ENCODE assay signal across 24 cellular contexts in the genomic region with DNA sequence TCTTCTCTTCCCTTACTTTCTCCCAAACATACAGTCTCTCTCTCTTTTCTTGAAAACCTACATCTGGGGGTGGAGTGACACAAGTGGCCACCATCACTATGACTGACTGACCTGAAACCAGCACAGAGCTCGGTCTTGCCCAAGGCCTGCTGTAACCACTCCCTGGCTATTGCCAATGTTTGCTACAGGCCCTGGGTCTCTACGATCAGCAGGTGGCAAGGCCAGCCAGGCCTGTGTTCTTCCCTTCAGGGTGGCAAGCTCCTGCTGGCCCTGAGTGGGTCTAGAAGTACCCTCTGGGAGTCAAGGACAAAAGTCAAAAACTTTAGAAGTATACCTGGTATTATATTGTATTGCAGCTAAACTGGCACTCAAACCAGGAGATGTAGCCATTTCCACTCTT.
"Had no signal": no experiment of that assay in that cellular context is flagged by ENCODE, and none has a peak within 500 bp of the region (broad histone marks: within the 10 kb centered on the region; RNA-seq: fewer than 3 reads in every experiment).

No MANE protein-coding gene starts in this region.

- H3K4me1 ChIP-seq: pancreas, prostate gland, right lobe of liver, stomach, thyroid gland, uterus had no signal

- DNase-seq: naive B cell; naive thymus-derived CD8-positive, alpha-beta T cell; nephron progenitor cell; nucleus accumbens; right cardiac atrium; right lobe of liver; stimulated activated CD4-positive, alpha-beta T cell treated with anti-CD3 and anti-CD28 coated beads, Interleukin-15, amount 100 ng/mL, for 24 hours; stimulated activated CD4-positive, alpha-beta T cell treated with anti-CD3 and anti-CD28 coated beads, Interleukin-2, amount 100 ng/mL, for 24 hours; stimulated activated CD4-positive, alpha-beta T cell treated with anti-CD3 and anti-CD28 coated beads, Interleukin-2, amount 100 ng/mL, for 48 hours; stimulated activated CD4-positive, alpha-beta T cell treated with anti-CD3 and anti-CD28 coated beads, Interleukin-4, amount 100 ng/mL, for 24 hours; stimulated activated naive B cell treated with anti-CD40 and anti-IgM and Interleukin-4, amounts not matched to agents 10 μg/mL and 1 μg/mL and 100 μg/mL, for 72 hours; stimulated activated naive CD4-positive, alpha-beta T cell treated with Interleukin-2 at 50 U/mL for 16 hours; stomach; thyroid gland; upper lobe of right lung; uterus had no signal

- H3K4me3 ChIP-seq: pancreas, prostate gland, right lobe of liver, skin epidermis, smooth muscle cell, stomach, thoracic aorta, thyroid gland, tibial nerve, upper lobe of right lung, uterus had no signal

- H3K27me3 ChIP-seq: neutrophil, pancreas, right lobe of liver, stomach, thyroid gland, tibial nerve, upper lobe of right lung, uterus had no signal

- ATAC-seq: naive thymus-derived CD8-positive, alpha-beta T cell; pancreas; right cardiac atrium; right lobe of liver; stimulated activated effector memory CD8-positive, alpha-beta T cell treated with anti-CD3 and anti-CD28 coated beads, Interleukin-12 subunit alpha, Interleukin-12 subunit beta, amount 100 ng/mL, for 72 hours; stimulated activated naive B cell treated with anti-CD40 and anti-IgM and Interleukin-4, amounts not matched to agents 10 μg/mL and 1 μg/mL and 100 μg/mL, for 72 hours; upper lobe of right lung had no signal

- H3K4me2 ChIP-seq: smooth muscle cell had no signal

- H3K36me3 ChIP-seq: neutrophil, pancreas, prostate gland, right lobe of liver, stomach, thoracic aorta, thyroid gland, tibial nerve, upper lobe of right lung, uterus had no signal

- H3K9me3 ChIP-seq: neutrophil, pancreas, prostate gland, right lobe of liver, stomach, thoracic aorta, thyroid gland, upper lobe of right lung, uterus had no signal

- H3K27ac ChIP-seq: neutrophil, pancreas, prostate gland, right lobe of liver, skin epidermis, stomach, thoracic aorta, thyroid gland, tibial nerve, upper lobe of right lung had no signal
